Comparison of ENCODE assay signal across 29 cellular contexts in genomic region chr2:171792157-171792556, GRCh38.
"Had no signal": no experiment of that assay in that cellular context is flagged by ENCODE, and none has a peak within 500 bp of the region (broad histone marks: within the 10 kb centered on the region; RNA-seq: fewer than 3 reads in every experiment).

No MANE protein-coding gene starts in this region.

- ATAC-seq: activated T-cell treated with anti-CD3 and anti-CD28 coated beads, Interleukin-2, amount 50 U/mL, for 4 hours; activated T-helper 17 cell treated with anti-CD3 and anti-CD28 coated beads, Interleukin-2, amount 50 U/mL, for 72 hours; effector memory CD8-positive, alpha-beta T cell; foreskin keratinocyte; gastrocnemius medialis; T-cell had no signal

- H3K27ac ChIP-seq: brain microvascular endothelial cell, esophagus muscularis mucosa, foreskin keratinocyte, gastrocnemius medialis had no signal

- DNase-seq: activated CD4-positive, alpha-beta memory T cell treated with anti-CD3 and anti-CD28 coated beads, Interleukin-2, amount 10 ng/mL, durations not matched to agents 7 days and 5 days; activated CD4-positive, alpha-beta T cell treated with anti-CD3 and anti-CD28 coated beads for 1 hour; activated CD4-positive, alpha-beta T cell treated with anti-CD3 and anti-CD28 coated beads for 4 hours; activated CD4-positive, alpha-beta T cell treated with anti-CD3 and anti-CD28 coated beads, Interleukin-2, amount 10 ng/mL, durations not matched to agents 7 days and 5 days; activated CD4-positive, alpha-beta T cell treated with anti-CD3 and anti-CD28 coated beads, Interleukin-2, amount 50 U/mL, for 4 hours; activated effector memory CD4-positive, alpha-beta T cell treated with Interleukin-2 at 50 U/mL for 16 hours; activated gamma-delta T cell treated with Interleukin-2 at 50 U/mL for 16 hours; activated naive CD4-positive, alpha-beta T cell treated with anti-CD3 and anti-CD28 coated beads, Interleukin-2, amount 50 U/mL, for 16 hours; activated naive CD4-positive, alpha-beta T cell treated with Interleukin-2 at 50 U/mL for 16 hours; activated T-cell treated with anti-CD3 and anti-CD28 coated beads, Interleukin-2, amount 50 U/mL, for 4 hours; amniotic stem cell; anterior cingulate cortex; brain microvascular endothelial cell; caudate nucleus; cortex of kidney; dermis blood vessel endothelial cell; effector CD4-positive, alpha-beta T cell; effector memory CD8-positive, alpha-beta T cell; erythroblast; foreskin keratinocyte; gastrocnemius medialis; glutamatergic neuron; SW 1271; T-cell had no signal

- H3K4me1 ChIP-seq: esophagus muscularis mucosa, foreskin keratinocyte, gastrocnemius medialis had no signal

- H3K9me3 Mint-ChIP-seq: activated CD4-positive, alpha-beta memory T cell treated with anti-CD3 and anti-CD28 coated beads, Interleukin-2, amount 10 ng/mL, durations not matched to agents 7 days and 5 days; activated CD4-positive, alpha-beta T cell treated with anti-CD3 and anti-CD28 coated beads, Interleukin-2, amount 10 ng/mL, durations not matched to agents 7 days and 5 days; activated T-cell treated with anti-CD3 and anti-CD28 coated beads, Interleukin-2, amount 50 U/mL, for 4 hours; activated T-helper 17 cell treated with anti-CD3 and anti-CD28 coated beads, Interleukin-2, amount 50 U/mL, for 72 hours; effector memory CD8-positive, alpha-beta T cell; T-cell; T-helper 1 cell treated with Interleukin-12 subunit alpha and Interleukin-12 subunit beta and Interleukin-4 antibody, amounts not matched to agents 30 μg/mL and 1 μg/mL, for 36 hours; T-helper 2 cell treated with Interferon-gamma antibody and Interleukin-4, amounts not matched to agents 5 μg/mL and 100 μg/mL, for 36 hours had no signal

- H3K4me3 Mint-ChIP-seq: activated CD4-positive, alpha-beta memory T cell treated with anti-CD3 and anti-CD28 coated beads, Interleukin-2, amount 10 ng/mL, durations not matched to agents 7 days and 5 days; activated CD4-positive, alpha-beta T cell treated with anti-CD3 and anti-CD28 coated beads, Interleukin-2, amount 10 ng/mL, durations not matched to agents 7 days and 5 days; activated naive CD8-positive, alpha-beta T cell; activated T-cell treated with anti-CD3 and anti-CD28 coated beads, Interleukin-2, amount 50 U/mL, for 4 hours; activated T-helper 17 cell treated with anti-CD3 and anti-CD28 coated beads, Interleukin-2, amount 50 U/mL, for 72 hours; effector memory CD8-positive, alpha-beta T cell; T-cell; T-helper 1 cell treated with Interleukin-12 subunit alpha and Interleukin-12 subunit beta and Interleukin-4 antibody, amounts not matched to agents 30 μg/mL and 1 μg/mL, for 36 hours; T-helper 2 cell treated with Interferon-gamma antibody and Interleukin-4, amounts not matched to agents 5 μg/mL and 100 μg/mL, for 36 hours had no signal

- H3K4me3 ChIP-seq: esophagus muscularis mucosa, gastrocnemius medialis had no signal

- H3K27me3 Mint-ChIP-seq: activated CD4-positive, alpha-beta memory T cell treated with anti-CD3 and anti-CD28 coated beads, Interleukin-2, amount 10 ng/mL, durations not matched to agents 7 days and 5 days; activated CD4-positive, alpha-beta T cell treated with anti-CD3 and anti-CD28 coated beads, Interleukin-2, amount 10 ng/mL, durations not matched to agents 7 days and 5 days; activated naive CD8-positive, alpha-beta T cell; activated T-helper 17 cell treated with anti-CD3 and anti-CD28 coated beads, Interleukin-2, amount 50 U/mL, for 72 hours; effector memory CD8-positive, alpha-beta T cell; T-cell had no signal

- H3K9me3 ChIP-seq: esophagus muscularis mucosa, gastrocnemius medialis had no signal

- H3K27ac Mint-ChIP-seq: activated CD4-positive, alpha-beta memory T cell treated with anti-CD3 and anti-CD28 coated beads, Interleukin-2, amount 10 ng/mL, durations not matched to agents 7 days and 5 days; activated CD4-positive, alpha-beta T cell treated with anti-CD3 and anti-CD28 coated beads, Interleukin-2, amount 10 ng/mL, durations not matched to agents 7 days and 5 days; activated naive CD8-positive, alpha-beta T cell; activated T-helper 17 cell treated with anti-CD3 and anti-CD28 coated beads, Interleukin-2, amount 50 U/mL, for 72 hours; T-cell; T-helper 1 cell treated with Interleukin-12 subunit alpha and Interleukin-12 subunit beta and Interleukin-4 antibody, amounts not matched to agents 30 μg/mL and 1 μg/mL, for 36 hours; T-helper 2 cell treated with Interferon-gamma antibody and Interleukin-4, amounts not matched to agents 5 μg/mL and 100 μg/mL, for 36 hours had no signal

- H3K27me3 ChIP-seq: brain microvascular endothelial cell, esophagus muscularis mucosa, foreskin keratinocyte, gastrocnemius medialis had no signal
